14 cellular contexts compared by ENCODE assay signal in the genomic region with DNA sequence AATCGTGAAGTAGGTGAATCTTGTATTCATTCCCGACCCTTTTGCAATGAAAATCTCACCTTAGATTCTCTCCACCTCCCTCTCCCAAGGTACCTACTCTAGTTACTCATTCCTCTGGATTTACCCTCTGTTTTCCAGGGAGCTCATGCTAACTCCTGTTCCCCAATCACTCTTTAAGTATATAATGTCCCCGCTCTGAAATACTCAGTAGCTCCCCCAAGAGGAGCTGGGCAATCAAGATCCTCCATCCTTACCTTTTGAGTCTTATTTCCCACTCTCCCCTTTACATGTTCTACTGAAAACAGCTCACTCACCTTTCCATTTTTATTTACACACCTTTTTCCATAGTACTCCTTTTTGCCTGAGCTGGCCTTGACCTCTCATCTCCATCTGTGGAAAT.
DNase-seq lines count a peak whose midpoint lies in the region; ATAC-seq and TF ChIP-seq lines count a peak whose summit lies in the region.
"Had no signal": no experiment of that assay in that cellular context is flagged by ENCODE, and none has a peak within 500 bp of the region (broad histone marks: within the 10 kb centered on the region; RNA-seq: fewer than 3 reads in every experiment).

No MANE protein-coding gene starts in this region.

- POLR2A ChIA-PET in WTC11 (lab: Charles Lee), result no interaction called here

- peak; percentile 91 for ATAC-seq in WTC11
- ATAC-seq in GM21528 (IDR thresholded peaks at IDR 0.05; ENCODE audit: low FRiP score, unreplicated experiment), result no peak
- ATAC-seq: K562 had no signal

- CTCF ChIA-PET in WTC11 (lab: Charles Lee), result interaction anchor here (0.7 to 1.2 kb wide), 5 partner anchors 11 to 965 kb away, joined by 3 to 8 read pairs (median 3); no protein-coding TSS in a partner anchor

- H3K9me3 ChIP-seq in tibial artery, result no peaks in the 10 kb centered on the region

- no peak overlapping the region for H3K4me3 ChIP-seq in tibial artery
- H3K4me3 ChIP-seq: K562 had no signal

- no peaks in the 10 kb centered on the region for H3K9me3 Mint-ChIP-seq in WTC11
- H3K9me3 Mint-ChIP-seq: CD4-positive, alpha-beta T cell had no signal

- H3K36me3 ChIP-seq in tibial artery, result no peaks in the 10 kb centered on the region

- no peaks in the 10 kb centered on the region for H3K36me3 Mint-ChIP-seq in WTC11

- no peaks in the 10 kb centered on the region for H3K27me3 Mint-ChIP-seq in WTC11 (ENCODE audit: low read depth)

- no peaks in the 10 kb centered on the region for H3K27me3 ChIP-seq in tibial artery

- no peak overlapping the region for H3K27ac ChIP-seq in tibial artery

- DNase-seq in WTC11 (ENCODE audit: low spot score), result no peak
- DNase-seq in iPS-NIHi11 (ENCODE audit: low spot score), result peak; percentile 21
- no peak for DNase-seq in pons (ENCODE audit: low spot score)
- no peak for DNase-seq in retina
- no peak for DNase-seq in tibial artery
- DNase-seq: C1 segment of cervical spinal cord; Calu3; CD4-positive, alpha-beta T cell; DMS 273 treated with DMSO at 0.1 percent for 48 hours; EL had no signal

- H3K4me3 Mint-ChIP-seq in WTC11, result no peak overlapping the region
- H3K4me3 Mint-ChIP-seq: B cell; CD4-positive, alpha-beta T cell had no signal

- peaks cover 0 to 3% (median 0%) of the 10 kb centered on the region in 4 donors for H3K4me1 ChIP-seq in tibial artery

- intact Hi-C loops in tibial artery (cut with DNase I; ENCODE audit: low total_unique reads), result no loop called here

- no peak overlapping the region for H3K27ac Mint-ChIP-seq in WTC11
- H3K27ac Mint-ChIP-seq: B cell; CD4-positive, alpha-beta T cell had no signal

- TF ChIP-seq CTCF in GM12873 (IDR thresholded peaks at IDR 0.05; ENCODE audit: insufficient read depth, low read depth, low read length, missing control alignments) (peak; percentile 17), WTC11 (IDR thresholded peaks at IDR 0.05) (no peak), tibial artery (IDR thresholded peaks at IDR 0.05) (no peak)

- H3K4me1 Mint-ChIP-seq in WTC11, result peaks cover 2% of the 10 kb centered on the region; the same call in 1 of the 2 replicates
- H3K4me1 Mint-ChIP-seq: B cell had no signal

TF ChIP-seq in WTC11, 78 proteins besides CTCF, POLR2A, EP300 and RAD21:
- TF ChIP-seq, protein P1, sequence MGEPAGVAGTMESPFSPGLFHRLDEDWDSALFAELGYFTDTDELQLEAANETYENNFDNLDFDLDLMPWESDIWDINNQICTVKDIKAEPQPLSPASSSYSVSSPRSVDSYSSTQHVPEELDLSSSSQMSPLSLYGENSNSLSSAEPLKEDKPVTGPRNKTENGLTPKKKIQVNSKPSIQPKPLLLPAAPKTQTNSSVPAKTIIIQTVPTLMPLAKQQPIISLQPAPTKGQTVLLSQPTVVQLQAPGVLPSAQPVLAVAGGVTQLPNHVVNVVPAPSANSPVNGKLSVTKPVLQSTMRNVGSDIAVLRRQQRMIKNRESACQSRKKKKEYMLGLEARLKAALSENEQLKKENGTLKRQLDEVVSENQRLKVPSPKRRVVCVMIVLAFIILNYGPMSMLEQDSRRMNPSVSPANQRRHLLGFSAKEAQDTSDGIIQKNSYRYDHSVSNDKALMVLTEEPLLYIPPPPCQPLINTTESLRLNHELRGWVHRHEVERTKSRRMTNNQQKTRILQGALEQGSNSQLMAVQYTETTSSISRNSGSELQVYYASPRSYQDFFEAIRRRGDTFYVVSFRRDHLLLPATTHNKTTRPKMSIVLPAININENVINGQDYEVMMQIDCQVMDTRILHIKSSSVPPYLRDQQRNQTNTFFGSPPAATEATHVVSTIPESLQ (CRISPR knock-in tag; IDR thresholded peaks at IDR 0.05), result no peak
- TF ChIP-seq GRHL2 (CRISPR knock-in tag; IDR thresholded peaks at IDR 0.05; ENCODE audit: insufficient replicate concordance, severe bottlenecking), result no peak
- TF ChIP-seq ETV6 (CRISPR knock-in tag; IDR thresholded peaks at IDR 0.05), result no peak
- TF ChIP-seq, protein P2, sequence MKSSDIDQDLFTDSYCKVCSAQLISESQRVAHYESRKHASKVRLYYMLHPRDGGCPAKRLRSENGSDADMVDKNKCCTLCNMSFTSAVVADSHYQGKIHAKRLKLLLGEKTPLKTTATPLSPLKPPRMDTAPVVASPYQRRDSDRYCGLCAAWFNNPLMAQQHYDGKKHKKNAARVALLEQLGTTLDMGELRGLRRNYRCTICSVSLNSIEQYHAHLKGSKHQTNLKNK (CRISPR knock-in tag; IDR thresholded peaks at IDR 0.05), result no peak
- TF ChIP-seq MXD4 (CRISPR knock-in tag; IDR thresholded peaks at IDR 0.05; ENCODE audit: borderline replicate concordance), result no peak
- TF ChIP-seq, protein P3, sequence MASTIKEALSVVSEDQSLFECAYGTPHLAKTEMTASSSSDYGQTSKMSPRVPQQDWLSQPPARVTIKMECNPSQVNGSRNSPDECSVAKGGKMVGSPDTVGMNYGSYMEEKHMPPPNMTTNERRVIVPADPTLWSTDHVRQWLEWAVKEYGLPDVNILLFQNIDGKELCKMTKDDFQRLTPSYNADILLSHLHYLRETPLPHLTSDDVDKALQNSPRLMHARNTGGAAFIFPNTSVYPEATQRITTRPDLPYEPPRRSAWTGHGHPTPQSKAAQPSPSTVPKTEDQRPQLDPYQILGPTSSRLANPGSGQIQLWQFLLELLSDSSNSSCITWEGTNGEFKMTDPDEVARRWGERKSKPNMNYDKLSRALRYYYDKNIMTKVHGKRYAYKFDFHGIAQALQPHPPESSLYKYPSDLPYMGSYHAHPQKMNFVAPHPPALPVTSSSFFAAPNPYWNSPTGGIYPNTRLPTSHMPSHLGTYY (CRISPR knock-in tag; IDR thresholded peaks at IDR 0.05), result no peak
- TF ChIP-seq NFATC4 (CRISPR knock-in tag; IDR thresholded peaks at IDR 0.05), result no peak
- no peak for TF ChIP-seq FOXP1 (CRISPR knock-in tag; IDR thresholded peaks at IDR 0.05; ENCODE audit: borderline replicate concordance)
- no peak for TF ChIP-seq ZNF396 (CRISPR knock-in tag; IDR thresholded peaks at IDR 0.05; ENCODE audit: borderline replicate concordance)
- TF ChIP-seq SOX15 (CRISPR knock-in tag; IDR thresholded peaks at IDR 0.05), result no peak
- no peak for TF ChIP-seq RORB (CRISPR knock-in tag; IDR thresholded peaks at IDR 0.05)
- TF ChIP-seq, protein P4, sequence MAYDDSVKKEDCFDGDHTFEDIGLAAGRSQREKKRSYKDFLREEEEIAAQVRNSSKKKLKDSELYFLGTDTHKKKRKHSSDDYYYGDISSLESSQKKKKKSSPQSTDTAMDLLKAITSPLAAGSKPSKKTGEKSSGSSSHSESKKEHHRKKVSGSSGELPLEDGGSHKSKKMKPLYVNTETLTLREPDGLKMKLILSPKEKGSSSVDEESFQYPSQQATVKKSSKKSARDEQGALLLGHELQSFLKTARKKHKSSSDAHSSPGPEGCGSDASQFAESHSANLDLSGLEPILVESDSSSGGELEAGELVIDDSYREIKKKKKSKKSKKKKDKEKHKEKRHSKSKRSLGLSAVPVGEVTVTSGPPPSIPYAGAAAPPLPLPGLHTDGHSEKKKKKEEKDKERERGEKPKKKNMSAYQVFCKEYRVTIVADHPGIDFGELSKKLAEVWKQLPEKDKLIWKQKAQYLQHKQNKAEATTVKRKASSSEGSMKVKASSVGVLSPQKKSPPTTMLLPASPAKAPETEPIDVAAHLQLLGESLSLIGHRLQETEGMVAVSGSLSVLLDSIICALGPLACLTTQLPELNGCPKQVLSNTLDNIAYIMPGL (CRISPR knock-in tag; IDR thresholded peaks at IDR 0.05), result no peak
- TF ChIP-seq, protein P5, sequence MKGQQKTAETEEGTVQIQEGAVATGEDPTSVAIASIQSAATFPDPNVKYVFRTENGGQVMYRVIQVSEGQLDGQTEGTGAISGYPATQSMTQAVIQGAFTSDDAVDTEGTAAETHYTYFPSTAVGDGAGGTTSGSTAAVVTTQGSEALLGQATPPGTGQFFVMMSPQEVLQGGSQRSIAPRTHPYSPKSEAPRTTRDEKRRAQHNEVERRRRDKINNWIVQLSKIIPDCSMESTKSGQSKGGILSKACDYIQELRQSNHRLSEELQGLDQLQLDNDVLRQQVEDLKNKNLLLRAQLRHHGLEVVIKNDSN (CRISPR knock-in tag; IDR thresholded peaks at IDR 0.05), result no peak
